In the genomic region with DNA sequence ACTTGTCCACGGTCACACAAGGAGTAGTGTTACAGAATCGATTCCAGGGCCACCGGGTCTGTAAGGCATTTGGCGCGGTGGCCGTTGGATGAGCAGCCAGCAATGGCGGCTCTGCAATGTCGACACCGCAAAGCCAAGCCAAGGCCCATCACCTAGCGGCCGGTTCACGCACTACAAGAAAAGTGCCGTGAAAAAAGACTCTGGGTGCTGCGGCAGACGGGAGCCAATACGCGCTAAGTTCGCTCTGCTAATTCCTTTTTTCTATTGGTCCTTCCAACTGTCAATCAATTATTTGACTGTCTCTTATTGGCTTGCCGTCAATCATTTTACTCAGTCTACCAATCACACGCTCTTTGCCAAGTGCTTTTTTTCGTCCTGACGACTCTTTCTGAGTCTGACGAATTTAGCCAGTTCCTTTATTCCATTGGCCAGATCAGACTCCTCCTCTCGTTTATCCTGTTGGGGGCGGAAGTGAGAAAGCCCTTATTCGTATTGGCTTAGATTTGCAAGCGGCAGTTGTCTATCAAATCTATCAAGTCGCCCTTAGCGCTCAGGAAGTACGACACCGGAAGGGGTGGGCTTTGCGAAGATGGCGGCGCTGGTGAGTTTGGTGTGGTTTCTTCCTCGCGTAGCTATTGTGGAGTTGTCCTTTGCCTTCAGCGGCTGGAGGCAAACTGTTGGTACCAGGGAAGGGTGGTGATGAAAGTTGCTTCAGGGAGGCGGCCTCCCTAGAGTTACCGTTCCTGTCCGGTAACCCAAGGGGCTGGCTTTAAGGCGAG, we compare ENCODE assay signal across 8 cellular contexts. TPM values are rescaled to one million over a fixed set of nuclear protein-coding genes. Genes with fewer than 3 reads are reported as not detected.
DNase-seq lines count a peak whose midpoint lies in the region; ATAC-seq and TF ChIP-seq lines count a peak whose summit lies in the region.

TSS of gene NGDN (plus strand) at position 577 of the 779 bp plus-strand sequence. CDS start at position 590, 13 bp downstream.

- H3K4me1 ChIP-seq in left ventricle myocardium inferior (peaks cover 21% of the 10 kb centered on the region), urinary bladder (ENCODE audit: insufficient read depth) (no peaks in the 10 kb centered on the region)

- H3K36me3 Mint-ChIP-seq in progenitor cell of endocrine pancreas (ENCODE audit: insufficient read depth) = peaks cover 6% of the 10 kb centered on the region

- H3K9me3 ChIP-seq in left ventricle myocardium inferior (replicated peaks) = no peaks in the 10 kb centered on the region

- H3K9me3 Mint-ChIP-seq in progenitor cell of endocrine pancreas (ENCODE audit: low read depth) = no peaks in the 10 kb centered on the region

- H3K27me3 Mint-ChIP-seq in progenitor cell of endocrine pancreas = no peaks in the 10 kb centered on the region

- 2% methylated on average over 41 of the region's 41 CpGs for WGBS in urinary bladder

- peaks cover 12% of the 10 kb centered on the region for H3K4me1 Mint-ChIP-seq in progenitor cell of endocrine pancreas (ENCODE audit: low read depth)

- in situ Hi-C loops in GM13977 (cut with MboI; ENCODE audit: low pct_unique_long_range_greater_than_20kb, low sequenced_read_pairs, unreplicated experiment) = no loop called here

- ATAC-seq in HG02884 (IDR thresholded peaks at IDR 0.05; ENCODE audit: unreplicated experiment) = peak; percentile 94

- intact Hi-C loops in T-helper 1 cell treated with Interleukin-12 subunit alpha and Interleukin-12 subunit beta and Interleukin-4 antibody, amounts not matched to agents 30 ng/mL and 1 ng/mL, for 36 hours (cut with micrococcal nuclease) = loop anchor here (1.0 to 10.0 kb wide), 14 partner anchors 82 to 1959 kb away; partner anchors contain the start of genes ACIN1, AP1G2, C14orf119 and DCAF11
- intact Hi-C loops in left ventricle myocardium inferior (cut with micrococcal nuclease) = no loop called here

- H3K27ac ChIP-seq in left ventricle myocardium inferior (replicated peaks) = peak within 1 kb of the TSS; percentile 89
- H3K27ac ChIP-seq in urinary bladder (ENCODE audit: low read depth) = peak within 1 kb of the TSS; percentile 81

- peaks cover 38% of the 10 kb centered on the region for H3K36me3 ChIP-seq in left ventricle myocardium inferior
- peaks cover 8% of the 10 kb centered on the region for H3K36me3 ChIP-seq in urinary bladder (ENCODE audit: insufficient read depth)

- DNase-seq in GM13977 (ENCODE audit: low spot score) (peak; percentile 92), NCI-H146 treated with DMSO at 0.1 percent for 48 hours (lab: John Stamatoyannopoulos, UW; ENCODE audit: unreplicated experiment) (peak; percentile 99), amygdala (lab: John Stamatoyannopoulos, UW) (peak; percentile 71 to 100 (median 94)), left ventricle myocardium inferior (peak; percentile 95), progenitor cell of endocrine pancreas (ENCODE audit: low spot score, unreplicated experiment) (peak; percentile 91)

- H3K27me3 ChIP-seq in left ventricle myocardium inferior (ENCODE audit: low read depth) = no peaks in the 10 kb centered on the region

- no peak within 1 kb of the TSS for H3K4me3 Mint-ChIP-seq in progenitor cell of endocrine pancreas (ENCODE audit: low read depth)

- H3K4me3 ChIP-seq in left ventricle myocardium inferior (peak within 1 kb of the TSS; percentile 77), urinary bladder (ENCODE audit: low read depth, low read length) (peak within 1 kb of the TSS; percentile 80)

- TF ChIP-seq CTCF in GM13977 (IDR thresholded peaks at IDR 0.05; ENCODE audit: extremely low read depth, insufficient read depth, missing control alignments) (peak; percentile 73), left ventricle myocardium inferior (IDR thresholded peaks at IDR 0.05; ENCODE audit: borderline replicate concordance) (peak; percentile 88), progenitor cell of endocrine pancreas (IDR thresholded peaks at IDR 0.05; ENCODE audit: unreplicated experiment) (peak; percentile 87)

- H3K27ac Mint-ChIP-seq in progenitor cell of endocrine pancreas = no peak within 1 kb of the TSS

RNA-seq across cellular contexts. Expression of gene NGDN, which starts in this region (rescaled TPM):
- total RNA-seq in T-helper 1 cell treated with Interleukin-12 subunit alpha and Interleukin-12 subunit beta and Interleukin-4 antibody, amounts not matched to agents 30 ng/mL and 1 ng/mL, for 36 hours = 51.7 and 57.8 TPM in 2 replicates
- total RNA-seq in left ventricle myocardium inferior = 17.2 TPM
- total RNA-seq in progenitor cell of endocrine pancreas = 45.6 and 48.6 TPM in 2 replicates
- total RNA-seq in urinary bladder = 33.9 TPM
- 48.3 TPM for polyA plus RNA-seq in urinary bladder

Comparison
In these comparisons a context has a peak if more than half of its experiments do, and no peak if none do; other contexts are left out.
1. Peak in every context shown above with its lines: DNase-seq, ATAC-seq, H3K4me3 ChIP-seq and H3K27ac ChIP-seq.